Comparison of ENCODE assay signal across 8 cellular contexts in genomic region chr2:11234309-11234708, GRCh38.
A peak's percentile ranks its signal among the peaks of the same experiment; 100 is the strongest.
DNase-seq lines count a peak whose midpoint lies in the region; ATAC-seq, FAIRE-seq and TF ChIP-seq lines count a peak whose summit lies in the region.

No MANE protein-coding gene starts in this region.

- H3K4me3 ChIP-seq in MM.1S (ENCODE audit: low read length) (no peak overlapping the region), colonic mucosa (no peak overlapping the region), neural progenitor cell (no peak overlapping the region)

- H3K27ac ChIP-seq in MM.1S (ENCODE audit: low read length): no peak overlapping the region
- H3K27ac ChIP-seq in colonic mucosa: no peak overlapping the region
- H3K27ac ChIP-seq in neural progenitor cell: no peak overlapping the region

- DNase-seq in D721Med (ENCODE audit: insufficient read length, low spot score) (no peak), MM.1S (peak; percentile 10), colonic mucosa (no peak), neural progenitor cell (ENCODE audit: low spot score) (no peak)
- no peak for DNase-seq in stimulated activated naive CD4-positive, alpha-beta T cell treated with Interleukin-2 at 50 U/mL for 16 hours (lab: John Stamatoyannopoulos, UW)

- H3K27ac Mint-ChIP-seq in neural progenitor cell: no peak overlapping the region

- peak; percentile 59 for TF ChIP-seq CTCF in D721Med (IDR thresholded peaks at IDR 0.05; ENCODE audit: insufficient read depth, missing control alignments)
- TF ChIP-seq CTCF in MM.1S (IDR thresholded peaks at IDR 0.05; ENCODE audit: low read length): peak; percentile 53
- peak; percentile 14 for TF ChIP-seq CTCF in colonic mucosa (IDR thresholded peaks at IDR 0.05)
- peak; percentile 54 for TF ChIP-seq CTCF in neural progenitor cell (IDR thresholded peaks at IDR 0.05)

- H3K4me1 Mint-ChIP-seq in neural progenitor cell: peaks cover 5% of the 10 kb centered on the region

- H3K36me3 Mint-ChIP-seq in neural progenitor cell: peaks cover 9% of the 10 kb centered on the region

- H3K27me3 Mint-ChIP-seq in neural progenitor cell (ENCODE audit: insufficient read depth, low read depth): no peaks in the 10 kb centered on the region

- H3K9ac ChIP-seq in MM.1S (ENCODE audit: low read length): no peak overlapping the region
- H3K9ac ChIP-seq in colonic mucosa (ENCODE audit: low read depth in 2 of 2, low read length in 2 of 2): no peak overlapping the region
- H3K9ac ChIP-seq in neural progenitor cell: no peak overlapping the region

- H3K4me2 ChIP-seq in MM.1S (ENCODE audit: low read depth, low read length) (no peak overlapping the region), neural progenitor cell (no peak overlapping the region)

- no peaks in the 10 kb centered on the region for H3K9me3 Mint-ChIP-seq in neural progenitor cell

- intact Hi-C loops in colonic mucosa (cut with DNase I): loop anchor here (10.0 kb wide), 1 partner anchor 90 kb away; no protein-coding TSS in a partner anchor

- H2AFZ ChIP-seq in MM.1S (ENCODE audit: low read length) (no peak overlapping the region), neural progenitor cell (replicated peaks) (no peak overlapping the region)

- H4K20me1 ChIP-seq in MM.1S (ENCODE audit: insufficient read depth, low read length) (no peaks in the 10 kb centered on the region), neural progenitor cell (ENCODE audit: low read depth) (peaks cover 3% of the 10 kb centered on the region)

- ATAC-seq in GM19328 (IDR thresholded peaks at IDR 0.05; ENCODE audit: unreplicated experiment) (no peak), HG03378 (IDR thresholded peaks at IDR 0.05; ENCODE audit: unreplicated experiment) (no peak), HG02588 (IDR thresholded peaks at IDR 0.05; ENCODE audit: unreplicated experiment) (no peak)

- H3K79me2 ChIP-seq in MM.1S (ENCODE audit: low read length): no peaks in the 10 kb centered on the region
- peaks cover 10% of the 10 kb centered on the region for H3K79me2 ChIP-seq in neural progenitor cell (ENCODE audit: low read depth)

- H3F3A ChIP-seq in MM.1S (ENCODE audit: insufficient read depth, low read length) (no peaks in the 10 kb centered on the region), neural progenitor cell (ENCODE audit: low read depth) (no peaks in the 10 kb centered on the region)

- FAIRE-seq in D721Med (lab: Jason Lieb, UNC): peak; percentile 74

- H3K9me2 ChIP-seq in MM.1S (replicated peaks; ENCODE audit: insufficient read depth, low read length): no peaks in the 10 kb centered on the region

- no peaks in the 10 kb centered on the region for H3K9me3 ChIP-seq in MM.1S (replicated peaks; ENCODE audit: insufficient read depth, low read length)
- H3K9me3 ChIP-seq in colonic mucosa: no peaks in the 10 kb centered on the region
- no peaks in the 10 kb centered on the region for H3K9me3 ChIP-seq in neural progenitor cell (ENCODE audit: low read depth)

- no peaks in the 10 kb centered on the region for H3K36me3 ChIP-seq in MM.1S (replicated peaks; ENCODE audit: insufficient read depth, low read length)
- H3K36me3 ChIP-seq in colonic mucosa: no peaks in the 10 kb centered on the region
- H3K36me3 ChIP-seq in neural progenitor cell: no peaks in the 10 kb centered on the region

- H3K27me3 ChIP-seq in MM.1S (replicated peaks; ENCODE audit: insufficient read depth, low read length) (no peaks in the 10 kb centered on the region), colonic mucosa (no peaks in the 10 kb centered on the region), neural progenitor cell (no peaks in the 10 kb centered on the region)

- H3K4me3 Mint-ChIP-seq in neural progenitor cell: no peak overlapping the region

- H3K4me1 ChIP-seq in MM.1S (ENCODE audit: low read length) (peaks cover 10% of the 10 kb centered on the region; the same call in 1 of the 2 replicates), colonic mucosa (no peaks in the 10 kb centered on the region), neural progenitor cell (no peaks in the 10 kb centered on the region)
